8 cellular contexts compared by ENCODE assay signal in the genomic region with DNA sequence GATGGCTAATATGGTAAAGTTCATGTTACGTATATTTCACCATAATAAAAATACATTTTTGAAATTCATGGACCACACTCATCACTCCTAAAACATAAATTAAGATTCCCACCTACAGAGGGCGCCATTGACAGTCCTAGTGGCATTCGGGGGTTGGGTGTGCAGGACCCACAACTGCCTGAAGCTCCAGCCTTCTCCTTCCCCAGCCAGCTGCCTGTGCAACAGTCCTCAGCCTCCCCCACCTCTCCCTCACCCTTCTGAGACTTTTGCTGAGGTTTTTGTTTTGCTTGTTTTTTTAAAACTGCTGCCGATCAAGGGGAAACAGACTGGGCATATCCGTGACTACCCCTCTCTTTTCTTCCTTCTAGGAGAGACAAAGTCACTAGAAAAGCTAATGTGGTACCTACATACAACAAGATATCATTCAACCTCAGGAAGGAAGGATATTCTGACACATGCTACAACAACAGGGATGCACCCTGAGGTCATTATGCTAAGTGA. TPM values are rescaled to one million over a fixed set of nuclear protein-coding genes. Genes with fewer than 3 reads are reported as not detected.
DNase-seq lines count a peak whose midpoint lies in the region; ATAC-seq and TF ChIP-seq lines count a peak whose summit lies in the region.

No MANE protein-coding gene starts in this region.

- H3K27ac ChIP-seq in upper lobe of left lung = peak overlapping the region in 1 of 4 donors; percentile 67

- no peaks in the 10 kb centered on the region for H3K36me3 ChIP-seq in BE2C
- H3K36me3 ChIP-seq in upper lobe of left lung = no peaks in the 10 kb centered on the region

- TF ChIP-seq EP300 in upper lobe of left lung (IDR thresholded peaks at IDR 0.05) = no peak

- peaks cover 52% of the 10 kb centered on the region for H3K27me3 Mint-ChIP-seq in nephron (ENCODE audit: low read depth)

- TF ChIP-seq CTCF in BE2C (IDR thresholded peaks at IDR 0.05; ENCODE audit: low read depth, low read length) (peak; percentile 76), nephron (IDR thresholded peaks at IDR 0.05; ENCODE audit: unreplicated experiment in 3 of 3) (peak; percentile 58 to 77 (median 66)), upper lobe of left lung (IDR thresholded peaks at IDR 0.05) (peak; percentile 52 to 75 (median 64))

- no peaks in the 10 kb centered on the region for H3K36me3 Mint-ChIP-seq in nephron (ENCODE audit: low read depth)

- H3K27me3 ChIP-seq in BE2C (peaks cover 12% of the 10 kb centered on the region), upper lobe of left lung (no peaks in the 10 kb centered on the region)

- ATAC-seq in esophagus mucosa (peak; percentile 59), upper lobe of left lung (ENCODE audit: low FRiP score in 2 of 2) (peak; percentile 86 to 91), HG02870 (IDR thresholded peaks at IDR 0.05; ENCODE audit: unreplicated experiment) (no peak)

- TF ChIP-seq POLR2A in upper lobe of left lung (IDR thresholded peaks at IDR 0.05) = no peak

- no peaks in the 10 kb centered on the region for H3K4me1 Mint-ChIP-seq in nephron

- DNase-seq in BE2C = peak; percentile 75
- peak; percentile 82 for DNase-seq in HEK293T (ENCODE audit: extremely low spot score)
- DNase-seq in NOMO-1 treated with DMSO at 0.1 percent for 48 hours (lab: John Stamatoyannopoulos, UW; ENCODE audit: unreplicated experiment) = peak; percentile 48
- DNase-seq in activated T-cell treated with anti-CD3 and anti-CD28 coated beads for 24 hours (ENCODE audit: low read depth) = peak; percentile 45
- DNase-seq in upper lobe of left lung = peak in 1 of 2 donors; percentile 61

- H3K4me3 Mint-ChIP-seq in nephron = no peak overlapping the region

- H3K4me3 ChIP-seq in BE2C (ENCODE audit: low read depth, low read length) (no peak overlapping the region), upper lobe of left lung (no peak overlapping the region)

- 13 to 16% methylated on average over 5 of the region's 5 CpGs for WGBS in upper lobe of left lung, 2 donors

- no peaks in the 10 kb centered on the region for H3K9me3 ChIP-seq in BE2C
- H3K9me3 ChIP-seq in upper lobe of left lung = no peaks in the 10 kb centered on the region

- H3K27ac Mint-ChIP-seq in nephron = no peak overlapping the region

- H3K4me1 ChIP-seq in BE2C (no peaks in the 10 kb centered on the region), upper lobe of left lung (peaks cover 3 to 18% (median 10%) of the 10 kb centered on the region in 4 donors)

- POLR2A ChIA-PET in HEK293T (lab: Yijun Ruan, JAX) = no interaction called here

- CTCF ChIA-PET in HEK293T (lab: Yijun Ruan, JAX) = interaction anchor here (0.6 to 4.3 kb wide), 8 partner anchors 9 to 202 kb away, joined by 3 to 27 read pairs (median 4); no protein-coding TSS in a partner anchor

- H3K9me3 Mint-ChIP-seq in nephron = no peaks in the 10 kb centered on the region

TF ChIP-seq in HEK293T, 16 proteins besides CTCF, POLR2A, EP300 and RAD21:
- TF ChIP-seq HDGF (IDR thresholded peaks at IDR 0.05; ENCODE audit: borderline replicate concordance) (no peak), ARNT (IDR thresholded peaks at IDR 0.05) (no peak), NFRKB (IDR thresholded peaks at IDR 0.05) (no peak), FOXM1 (IDR thresholded peaks at IDR 0.05; ENCODE audit: borderline replicate concordance) (no peak), SP1 (IDR thresholded peaks at IDR 0.05) (no peak), L3MBTL2 (conservative IDR thresholded peaks at IDR 0.05) (no peak), FOXK2 (IDR thresholded peaks at IDR 0.05) (no peak), FOXA1 (IDR thresholded peaks at IDR 0.05) (no peak), ZNF384 (IDR thresholded peaks at IDR 0.05) (no peak), CTBP1 (IDR thresholded peaks at IDR 0.05; ENCODE audit: borderline replicate concordance) (no peak), BHLHE40 (IDR thresholded peaks at IDR 0.05; ENCODE audit: borderline replicate concordance) (no peak), LEF1 (IDR thresholded peaks at IDR 0.05; ENCODE audit: borderline replicate concordance) (no peak), SUZ12 (IDR thresholded peaks at IDR 0.05) (no peak), TARDBP (IDR thresholded peaks at IDR 0.05) (no peak), ELF4 (IDR thresholded peaks at IDR 0.05) (no peak)
- TF ChIP-seq, protein P1, sequence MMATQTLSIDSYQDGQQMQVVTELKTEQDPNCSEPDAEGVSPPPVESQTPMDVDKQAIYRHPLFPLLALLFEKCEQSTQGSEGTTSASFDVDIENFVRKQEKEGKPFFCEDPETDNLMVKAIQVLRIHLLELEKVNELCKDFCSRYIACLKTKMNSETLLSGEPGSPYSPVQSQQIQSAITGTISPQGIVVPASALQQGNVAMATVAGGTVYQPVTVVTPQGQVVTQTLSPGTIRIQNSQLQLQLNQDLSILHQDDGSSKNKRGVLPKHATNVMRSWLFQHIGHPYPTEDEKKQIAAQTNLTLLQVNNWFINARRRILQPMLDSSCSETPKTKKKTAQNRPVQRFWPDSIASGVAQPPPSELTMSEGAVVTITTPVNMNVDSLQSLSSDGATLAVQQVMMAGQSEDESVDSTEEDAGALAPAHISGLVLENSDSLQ (IDR thresholded peaks at IDR 0.05) = no peak

RNA-seq across cellular contexts. Expression of a gene that starts 9.3 kb away (rescaled TPM):
- not detected for polyA plus RNA-seq in BE2C (2012; ENCODE audit: insufficient read depth, insufficient read length, low read depth)
- total RNA-seq in esophagus mucosa (23.8 TPM), upper lobe of left lung (10 to 100 TPM; 40.2 to 75.6 (median 55.7) TPM)

RNA-seq across cellular contexts. Expression of a gene that starts 10.4 kb away (rescaled TPM):
- polyA plus RNA-seq in BE2C (2012; ENCODE audit: insufficient read depth, insufficient read length, low read depth) = 23.1 TPM
- total RNA-seq in esophagus mucosa (14.8 TPM), upper lobe of left lung (10 to 100 TPM in 5 of 6 donors, 1 to 10 TPM in 1; 9.3 to 23.0 (median 14.1) TPM)
